Comparison of ENCODE assay signal across 13 cellular contexts in the genomic region with DNA sequence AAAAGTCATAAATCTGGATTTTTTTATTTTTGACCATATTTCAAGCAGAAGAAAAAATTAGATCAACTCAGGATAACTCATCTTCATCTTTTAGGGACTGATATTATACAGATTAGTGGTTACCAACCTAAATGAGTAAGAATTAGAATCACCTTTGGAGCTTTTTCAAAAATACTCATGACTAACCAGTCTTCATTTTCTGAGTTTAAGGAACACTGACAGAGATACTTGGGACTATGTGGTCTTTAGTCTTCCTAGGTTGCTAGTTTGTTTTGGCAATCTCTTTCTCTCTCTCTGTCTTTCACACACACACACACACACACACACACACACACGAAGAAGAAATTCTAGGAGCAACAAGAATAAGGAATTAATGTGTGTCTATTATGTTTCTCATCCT.
DNase-seq lines count a peak whose midpoint lies in the region; ATAC-seq and TF ChIP-seq lines count a peak whose summit lies in the region.
"Had no signal": no experiment of that assay in that cellular context is flagged by ENCODE, and none has a peak within 500 bp of the region (broad histone marks: within the 10 kb centered on the region; RNA-seq: fewer than 3 reads in every experiment).

No MANE protein-coding gene starts in this region.

- H3K27ac ChIP-seq in neutrophil = peak overlapping the region; percentile 19

- peaks cover 0 to 6% of the 10 kb centered on the region in 2 experiments for H3K4me1 ChIP-seq in neutrophil (ENCODE audit: control insufficient read depth in 1 of 2, insufficient read depth in 1 of 2, low read depth in 1 of 2, low read length in 1 of 2)

- no peaks in the 10 kb centered on the region for H3K9me3 ChIP-seq in neutrophil

- H3K4me3 ChIP-seq in epithelial cell of esophagus (ENCODE audit: low read length) (no peak overlapping the region), neutrophil (ENCODE audit: low read depth in 1 of 2, low read length in 1 of 2) (no peak overlapping the region)

- peaks cover 13% of the 10 kb centered on the region for H3K36me3 ChIP-seq in neutrophil

- no peaks in the 10 kb centered on the region for H3K27me3 ChIP-seq in neutrophil

- ATAC-seq in GM19023 (IDR thresholded peaks at IDR 0.05; ENCODE audit: unreplicated experiment) = no peak

- TF ChIP-seq CTCF in epithelial cell of esophagus (IDR thresholded peaks at IDR 0.05; ENCODE audit: insufficient read depth, low read depth, low read length, missing control alignments) (no peak), neutrophil (IDR thresholded peaks at IDR 0.05) (no peak)

- DNase-seq in AG08395 (ENCODE audit: low spot score) (peak; percentile 29), RKO (ENCODE audit: low spot score) (peak; percentile 14), epithelial cell of esophagus (ENCODE audit: low read depth) (peak; percentile 42), iPS-NIHi7 (ENCODE audit: extremely low spot score) (no peak), amniotic stem cell (lab: John Stamatoyannopoulos, UW) (no peak), NCI-H1930 (lab: John Stamatoyannopoulos, UW) (no peak)
- DNase-seq: activated CD8-positive, alpha-beta memory T cell treated with anti-CD3 and anti-CD28 coated beads, Interleukin-2, amount 50 U/mL, for 48 hours; C1 segment of cervical spinal cord; cerebellar nuclear complex; NCI-H1048; NCI-H748 treated with DMSO at 0.1 percent for 48 hours had no signal

Comparison
In these comparisons a context has a peak if more than half of its experiments do, and no peak if none do; other contexts are left out.
1. DNase-seq: peak in AG08395 (single experiment), RKO (single experiment) and epithelial cell of esophagus (single experiment); none in iPS-NIHi7 (single experiment), amniotic stem cell (single experiment) and NCI-H1930 (0 of 2).